ENCODE assay signal across 1 cellular context in genomic region chr1:16513412-16514106, GRCh38.
TF ChIP-seq lines count a peak whose summit lies in the region.

No MANE protein-coding gene starts in this region.

TF ChIP-seq in H1, 55 proteins besides CTCF, POLR2A, EP300 and RAD21:
- TF ChIP-seq MAX (IDR thresholded peaks at IDR 0.05) (0 out of 2 replicates have a peak, but pooled peaks have one; percentile 11), SP4 (IDR thresholded peaks at IDR 0.05; ENCODE audit: low read length) (peak; percentile 68; the same call in 1 of the 2 replicates), ATF2 (IDR thresholded peaks at IDR 0.05; ENCODE audit: low read length) (peak; percentile 85), POLR2AphosphoS5 (IDR thresholded peaks at IDR 0.05; ENCODE audit: low read depth, low read length) (peak; percentile 72), TAF7 (optimal IDR thresholded peaks at IDR 0.05; ENCODE audit: borderline replicate concordance, low read depth, low read length) (peak; percentile 94)
TF ChIP-seq in H1: peak in this region for 5; not testable (repeated sequence) for 50.
